8 cellular contexts compared by ENCODE assay signal in genomic region chr10:97632949-97633884, GRCh38. TPM values are rescaled to one million over a fixed set of nuclear protein-coding genes. Genes with fewer than 3 reads are reported as not detected.
DNase-seq lines count a peak whose midpoint lies in the region; FAIRE-seq and TF ChIP-seq lines count a peak whose summit lies in the region.

TSS of gene MORN4 (minus strand) at chr10:97633500. CDS start at chr10:97619653, 13,847 bp downstream.

- DNase-seq in ELF-1 (ENCODE audit: low read depth, low spot score) (peak; percentile 94), H4 (ENCODE audit: low spot score) (peak; percentile 88), MM.1S (peak; percentile 87), SHP77 treated with DMSO at 0.1 percent for 48 hours (lab: John Stamatoyannopoulos, UW) (peak; percentile 83), frontal cortex (ENCODE audit: low spot score in 2 of 2) (peak; percentile 68 to 85)
- peak; percentile 95 for DNase-seq in activated naive CD4-positive, alpha-beta T cell treated with anti-CD3 and anti-CD28 coated beads for 36 hours

- H3K4me1 ChIP-seq in MM.1S (ENCODE audit: low read length) (no peaks in the 10 kb centered on the region), neuron (ENCODE audit: insufficient read depth, low read length) (peaks cover 2% of the 10 kb centered on the region), stomach smooth muscle (ENCODE audit: control insufficient read depth, insufficient read depth, low read length) (peaks cover 6% of the 10 kb centered on the region)

- no peaks in the 10 kb centered on the region for H3K79me2 ChIP-seq in MM.1S (ENCODE audit: low read length)

- FAIRE-seq in frontal cortex (lab: Jason Lieb, UNC): no peak

- H3K27ac ChIP-seq in MM.1S (ENCODE audit: low read length): no peak within 1 kb of the TSS
- peak within 1 kb of the TSS; percentile 18 for H3K27ac ChIP-seq in stomach smooth muscle (ENCODE audit: low read length)

- no peaks in the 10 kb centered on the region for H3K9me3 Mint-ChIP-seq in activated naive CD4-positive, alpha-beta T cell treated with anti-CD3 and anti-CD28 coated beads for 36 hours

- TF ChIP-seq CTCF in MM.1S (IDR thresholded peaks at IDR 0.05; ENCODE audit: low read length): no peak

- H3K27me3 Mint-ChIP-seq in activated naive CD4-positive, alpha-beta T cell treated with anti-CD3 and anti-CD28 coated beads for 36 hours (ENCODE audit: low read depth): no peaks in the 10 kb centered on the region

- H3K36me3 ChIP-seq in MM.1S (replicated peaks; ENCODE audit: insufficient read depth, low read length): no peaks in the 10 kb centered on the region
- H3K36me3 ChIP-seq in neuron (ENCODE audit: insufficient read depth, low read length): peaks cover 2% of the 10 kb centered on the region
- no peaks in the 10 kb centered on the region for H3K36me3 ChIP-seq in stomach smooth muscle (ENCODE audit: control insufficient read depth in 2 of 2, insufficient read depth in 2 of 2, low read length in 2 of 2)

- peaks cover 14% of the 10 kb centered on the region for H3K4me1 Mint-ChIP-seq in activated naive CD4-positive, alpha-beta T cell treated with anti-CD3 and anti-CD28 coated beads for 36 hours (ENCODE audit: low read depth)

- H3K36me3 Mint-ChIP-seq in activated naive CD4-positive, alpha-beta T cell treated with anti-CD3 and anti-CD28 coated beads for 36 hours (ENCODE audit: low read depth): peaks cover 2% of the 10 kb centered on the region

- intact Hi-C loops in activated naive CD4-positive, alpha-beta T cell treated with anti-CD3 and anti-CD28 coated beads for 36 hours (cut with micrococcal nuclease): loop anchor here (1.0 to 2.0 kb wide), 2 partner anchors 16 to 104 kb away; partner anchors contain the start of gene ZFYVE27

- H2AFZ ChIP-seq in MM.1S (ENCODE audit: low read length) (peak within 1 kb of the TSS; percentile 94), neuron (ENCODE audit: low read depth, low read length) (peak within 1 kb of the TSS; percentile 91)

- no peaks in the 10 kb centered on the region for H3K9me2 ChIP-seq in MM.1S (replicated peaks; ENCODE audit: insufficient read depth, low read length)

- H3K4me3 Mint-ChIP-seq in activated naive CD4-positive, alpha-beta T cell treated with anti-CD3 and anti-CD28 coated beads for 36 hours: peak within 1 kb of the TSS; percentile 99

- CTCF ChIA-PET in activated naive CD4-positive, alpha-beta T cell treated with anti-CD3 and anti-CD28 coated beads for 36 hours (lab: Charles Lee): interaction anchor here (0.6 to 1.3 kb wide), 2 partner anchors 9 to 191 kb away, joined by 3 read pairs; no protein-coding TSS in a partner anchor

- peak within 1 kb of the TSS; percentile 45; the same call in 1 of the 2 replicates for H3K9ac ChIP-seq in MM.1S (ENCODE audit: low read length)
- peak within 1 kb of the TSS; percentile 66 to 81 for H3K9ac ChIP-seq in stomach smooth muscle (ENCODE audit: low read length in 2 of 2)

- H3K9me3 ChIP-seq in MM.1S (replicated peaks; ENCODE audit: insufficient read depth, low read length) (no peaks in the 10 kb centered on the region), neuron (ENCODE audit: low read length) (no peaks in the 10 kb centered on the region), stomach smooth muscle (ENCODE audit: control insufficient read depth in 2 of 2, low read length in 2 of 2) (no peaks in the 10 kb centered on the region)

- peak within 1 kb of the TSS; percentile 66 for H3K4me2 ChIP-seq in MM.1S (ENCODE audit: low read depth, low read length)

- H3K27me3 ChIP-seq in MM.1S (replicated peaks; ENCODE audit: insufficient read depth, low read length): no peaks in the 10 kb centered on the region
- H3K27me3 ChIP-seq in neuron (ENCODE audit: insufficient read depth, low read length): no peaks in the 10 kb centered on the region
- no peaks in the 10 kb centered on the region for H3K27me3 ChIP-seq in stomach smooth muscle (ENCODE audit: control insufficient read depth in 1 of 2, insufficient read depth in 2 of 2, low read length in 2 of 2)

- H3K27ac Mint-ChIP-seq in activated naive CD4-positive, alpha-beta T cell treated with anti-CD3 and anti-CD28 coated beads for 36 hours: peak within 1 kb of the TSS; percentile 80

- H4K20me1 ChIP-seq in MM.1S (ENCODE audit: insufficient read depth, low read length): no peaks in the 10 kb centered on the region

- no peaks in the 10 kb centered on the region for H3F3A ChIP-seq in MM.1S (ENCODE audit: insufficient read depth, low read length)

- peak within 1 kb of the TSS; percentile 79 for H3K4me3 ChIP-seq in MM.1S (ENCODE audit: low read length)
- H3K4me3 ChIP-seq in neuron (ENCODE audit: low read length): peak within 1 kb of the TSS; percentile 86
- peak within 1 kb of the TSS; percentile 76 to 90 for H3K4me3 ChIP-seq in stomach smooth muscle (ENCODE audit: low read length in 2 of 2)

RNA-seq across cellular contexts. Expression of gene MORN4, which starts in this region (rescaled TPM):
- total RNA-seq in H4 (2014; rRNA removed; shearing (Covaris generic)): 4.2 and 5.6 TPM in 2 replicates
- total RNA-seq in activated naive CD4-positive, alpha-beta T cell treated with anti-CD3 and anti-CD28 coated beads for 36 hours: 10 to 100 TPM; 10.7 TPM
- 35.5 TPM for total RNA-seq in frontal cortex
